Comparison of ENCODE assay signal across 12 cellular contexts in the genomic region with DNA sequence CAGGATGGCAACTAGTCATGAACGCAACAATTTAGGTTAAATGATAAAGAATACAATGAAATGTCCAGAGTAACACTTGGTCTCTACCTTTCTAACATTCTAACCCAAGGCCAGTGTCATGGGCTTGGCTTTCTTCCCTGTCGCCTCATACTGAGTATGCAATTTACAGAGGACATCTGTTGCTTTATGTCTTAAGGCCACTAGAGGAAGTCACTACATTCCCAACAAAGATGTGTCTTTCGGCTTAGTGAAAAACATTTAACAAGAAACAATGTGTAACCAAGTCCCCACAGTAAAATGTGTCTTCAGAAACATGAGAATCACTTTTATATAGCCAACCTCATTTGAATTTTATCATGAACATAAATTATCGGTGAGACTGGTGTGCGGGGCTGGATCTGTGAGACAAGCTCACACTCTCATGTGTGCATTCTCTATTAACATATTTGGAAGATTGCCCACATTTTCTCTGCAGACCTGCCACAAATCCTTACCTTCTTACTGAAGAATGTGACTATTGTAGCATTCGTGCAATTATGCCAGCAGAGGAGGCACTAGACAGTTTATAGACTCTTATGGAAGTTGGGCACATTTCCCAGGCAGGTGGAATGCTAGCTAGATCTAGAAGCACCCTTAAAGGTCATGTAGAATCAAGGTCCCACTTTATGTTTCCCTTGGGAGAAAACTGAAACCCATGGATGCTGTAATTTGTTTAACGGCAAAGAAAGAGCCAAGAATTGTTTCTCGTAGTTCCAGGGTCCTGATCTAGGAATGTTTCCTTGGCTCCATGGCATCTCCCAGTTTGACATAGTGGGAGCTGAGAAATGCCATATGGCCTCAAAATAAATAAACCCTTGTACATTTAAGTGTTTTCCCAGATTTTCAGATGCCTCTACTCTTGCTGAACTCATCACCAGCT.
A peak's percentile ranks its signal among the peaks of the same experiment; 100 is the strongest.
DNase-seq lines count a peak whose midpoint lies in the region; ATAC-seq, FAIRE-seq and TF ChIP-seq lines count a peak whose summit lies in the region.
"Had no signal": no experiment of that assay in that cellular context is flagged by ENCODE, and none has a peak within 500 bp of the region (broad histone marks: within the 10 kb centered on the region; RNA-seq: fewer than 3 reads in every experiment).

No MANE protein-coding gene starts in this region.

- H3K27ac ChIP-seq in DND-41 (ENCODE audit: low read length) (no peak overlapping the region), left lung (no peak overlapping the region), psoas muscle (no peak overlapping the region)
- H3K27ac ChIP-seq: uterus had no signal

- TF ChIP-seq CTCF in DND-41 (IDR thresholded peaks at IDR 0.05; ENCODE audit: borderline replicate concordance, extremely low read depth, low read length, poor library complexity, severe bottlenecking) (peak; percentile 23), left lung (IDR thresholded peaks at IDR 0.05) (no peak), psoas muscle (IDR thresholded peaks at IDR 0.05) (no peak)

- no peaks in the 10 kb centered on the region for H3K79me2 ChIP-seq in DND-41 (ENCODE audit: insufficient read depth, low read length)

- ATAC-seq in DND-41 (ENCODE audit: insufficient read depth, low read depth) (no peak), left lung (peak; percentile 86), HG02973 (IDR thresholded peaks at IDR 0.05; ENCODE audit: unreplicated experiment) (no peak), psoas muscle (no peak)
- ATAC-seq: activated CD8-positive, alpha-beta T cell treated with anti-CD3 and anti-CD28 coated beads for 36 hours; natural killer cell treated with Interleukin-12 subunit alpha and Interleukin-12 subunit beta and Interleukin-15 and Interleukin-18, amount 100 ng/mL, for 72 hours had no signal

- intact Hi-C loops in left lung (cut with DNase I) (no loop called here), psoas muscle (cut with DNase I) (no loop called here)

- WGBS in psoas muscle, 3 donors: 39 to 40% (median 40%) methylated on average over 8 of the region's 8 CpGs

- H3K36me3 ChIP-seq in DND-41 (ENCODE audit: insufficient read depth, low read length) (no peaks in the 10 kb centered on the region), left lung (no peaks in the 10 kb centered on the region), psoas muscle (ENCODE audit: insufficient read depth in 1 of 2, low read depth in 1 of 2) (no peaks in the 10 kb centered on the region)
- H3K36me3 ChIP-seq: uterus had no signal

- H3K4me1 ChIP-seq in DND-41 (ENCODE audit: insufficient read depth, low read length) (no peaks in the 10 kb centered on the region), left lung (peaks cover 0 to 3% of the 10 kb centered on the region in 2 donors), psoas muscle (no peaks in the 10 kb centered on the region)
- H3K4me1 ChIP-seq: uterus had no signal

- H2AFZ ChIP-seq in DND-41 (ENCODE audit: low read depth, low read length): no peak overlapping the region

- H3K9ac ChIP-seq in DND-41 (ENCODE audit: low read depth, low read length): no peak overlapping the region

- DNase-seq in DND-41: no peak
- DNase-seq in NCI-H1092 (lab: John Stamatoyannopoulos, UW): peak; percentile 89
- peak; percentile 26 for DNase-seq in SK-MEL-5 (ENCODE audit: low read depth, low spot score)
- DNase-seq in left lung: no peak
- no peak for DNase-seq in cerebellar nuclear complex (lab: John Stamatoyannopoulos, UW)
- DNase-seq in HTR-8/SVneo (ENCODE audit: insufficient read length, low spot score): no peak
- no peak for DNase-seq in psoas muscle
- DNase-seq: activated CD8-positive, alpha-beta T cell treated with anti-CD3 and anti-CD28 coated beads for 36 hours; GDM1; uterus had no signal

- H3K27me3 ChIP-seq in DND-41 (ENCODE audit: insufficient read depth, low read length, poor library complexity) (no peaks in the 10 kb centered on the region), left lung (no peaks in the 10 kb centered on the region), psoas muscle (ENCODE audit: insufficient read depth in 3 of 3, low read length in 2 of 3) (no peaks in the 10 kb centered on the region)
- H3K27me3 ChIP-seq: uterus had no signal

- H3K4me2 ChIP-seq in DND-41 (ENCODE audit: insufficient read depth, low read length): no peak overlapping the region

- no peak overlapping the region for H3K4me3 ChIP-seq in DND-41 (ENCODE audit: low read depth in 1 of 2, low read length in 2 of 2)
- no peak overlapping the region for H3K4me3 ChIP-seq in left lung
- no peak overlapping the region for H3K4me3 ChIP-seq in psoas muscle
- H3K4me3 ChIP-seq: uterus had no signal

- H3K9me3 ChIP-seq in DND-41 (ENCODE audit: insufficient read depth, low read length, severe bottlenecking) (no peaks in the 10 kb centered on the region), left lung (no peaks in the 10 kb centered on the region), psoas muscle (no peaks in the 10 kb centered on the region)
- H3K9me3 ChIP-seq: uterus had no signal

- H4K20me1 ChIP-seq in DND-41 (ENCODE audit: insufficient read depth, low read length): no peaks in the 10 kb centered on the region

- FAIRE-seq in HTR-8/SVneo (lab: Jason Lieb, UNC): no peak

- in situ Hi-C loops in SK-MEL-5 (cut with HindIII; ENCODE audit: low pct_unique_long_range_greater_than_20kb, low sequenced_read_pairs): no loop called here

Comparison
In these comparisons a context has a peak if more than half of its experiments do, and no peak if none do; other contexts are left out.
1. DNase-seq: peak in NCI-H1092 (single experiment) and SK-MEL-5 (single experiment); none in DND-41 (single experiment), left lung (0 of 2), cerebellar nuclear complex (0 of 2), HTR-8/SVneo (single experiment) and psoas muscle (0 of 2).